Comparison of ENCODE assay signal across 15 cellular contexts in genomic region chr13:72508392-72508791, GRCh38.
"Had no signal": no experiment of that assay in that cellular context is flagged by ENCODE, and none has a peak within 500 bp of the region (broad histone marks: within the 10 kb centered on the region; RNA-seq: fewer than 3 reads in every experiment).

No MANE protein-coding gene starts in this region.

- H3K9me3 ChIP-seq: ovary, thyroid gland, uterus had no signal

- H3K36me3 Mint-ChIP-seq: activated naive CD8-positive, alpha-beta T cell; stimulated activated effector memory CD8-positive, alpha-beta T cell treated with anti-CD3 and anti-CD28 coated beads, Interleukin-12 subunit alpha, Interleukin-12 subunit beta, amount 100 ng/mL, for 72 hours had no signal

- H3K4me3 ChIP-seq: ovary, thyroid gland, uterus had no signal

- H3K27ac Mint-ChIP-seq: activated CD4-positive, alpha-beta memory T cell treated with anti-CD3 and anti-CD28 coated beads, Interleukin-2, amount 10 ng/mL, durations not matched to agents 7 days and 5 days; activated naive CD8-positive, alpha-beta T cell; stimulated activated effector memory CD8-positive, alpha-beta T cell treated with anti-CD3 and anti-CD28 coated beads, Interleukin-12 subunit alpha, Interleukin-12 subunit beta, amount 100 ng/mL, for 72 hours had no signal

- H3K36me3 ChIP-seq: ovary, thyroid gland, uterus had no signal

- H3K9me3 Mint-ChIP-seq: activated CD4-positive, alpha-beta memory T cell treated with anti-CD3 and anti-CD28 coated beads, Interleukin-2, amount 10 ng/mL, durations not matched to agents 7 days and 5 days; neural crest cell; stimulated activated effector memory CD8-positive, alpha-beta T cell treated with anti-CD3 and anti-CD28 coated beads, Interleukin-12 subunit alpha, Interleukin-12 subunit beta, amount 100 ng/mL, for 72 hours had no signal

- H3K4me1 Mint-ChIP-seq: activated CD4-positive, alpha-beta memory T cell treated with anti-CD3 and anti-CD28 coated beads, Interleukin-2, amount 10 ng/mL, durations not matched to agents 7 days and 5 days; stimulated activated effector memory CD8-positive, alpha-beta T cell treated with anti-CD3 and anti-CD28 coated beads, Interleukin-12 subunit alpha, Interleukin-12 subunit beta, amount 100 ng/mL, for 72 hours had no signal

- H3K27me3 ChIP-seq: ovary, thyroid gland, uterus had no signal

- H3K4me3 Mint-ChIP-seq: activated CD4-positive, alpha-beta memory T cell treated with anti-CD3 and anti-CD28 coated beads, Interleukin-2, amount 10 ng/mL, durations not matched to agents 7 days and 5 days; activated naive CD8-positive, alpha-beta T cell; neural crest cell; stimulated activated effector memory CD8-positive, alpha-beta T cell treated with anti-CD3 and anti-CD28 coated beads, Interleukin-12 subunit alpha, Interleukin-12 subunit beta, amount 100 ng/mL, for 72 hours had no signal

- DNase-seq: activated CD4-positive, alpha-beta memory T cell treated with anti-CD3 and anti-CD28 coated beads, Interleukin-2, amount 10 ng/mL, durations not matched to agents 7 days and 5 days; activated gamma-delta T cell; activated T-cell treated with anti-CD3 and anti-CD28 coated beads, Interleukin-2, amount 50 U/mL, for 48 hours; anterior cingulate cortex; foreskin keratinocyte; head of caudate nucleus; ovary; T1000; thyroid gland; uterus had no signal

- H3K4me1 ChIP-seq: foreskin keratinocyte, thyroid gland, uterus had no signal

- H3K27ac ChIP-seq: foreskin keratinocyte, ovary, skin epidermis, thyroid gland, uterus, VCaP had no signal

- H3K27me3 Mint-ChIP-seq: activated CD4-positive, alpha-beta memory T cell treated with anti-CD3 and anti-CD28 coated beads, Interleukin-2, amount 10 ng/mL, durations not matched to agents 7 days and 5 days had no signal
